ENCODE assay signal across 8 cellular contexts in genomic region chr2:179124282-179124681, GRCh38.
"Had no signal": no experiment of that assay in that cellular context is flagged by ENCODE, and none has a peak within 500 bp of the region (broad histone marks: within the 10 kb centered on the region; RNA-seq: fewer than 3 reads in every experiment).

No MANE protein-coding gene starts in this region.

- DNase-seq: GM23248, GOT3, H9, HCEC 1CT, IMR-90, KG1 had no signal

- H2AFZ ChIP-seq: GM23248 had no signal

- H3K4me3 ChIP-seq: GM23248, K562 had no signal

- FAIRE-seq: H54, K562 had no signal

- H3K27ac ChIP-seq: GM23248 had no signal

- H3K9ac ChIP-seq: GM23248 had no signal
